26 cellular contexts compared by ENCODE assay signal in genomic region chr19:49459388-49459787, GRCh38. TPM values are rescaled to one million over a fixed set of nuclear protein-coding genes. Genes with fewer than 3 reads are reported as not detected.
"Had no signal": no experiment of that assay in that cellular context is flagged by ENCODE, and none has a peak within 500 bp of the region (broad histone marks: within the 10 kb centered on the region; RNA-seq: fewer than 3 reads in every experiment).

No MANE protein-coding gene starts in this region.

- H3K9me3 Mint-ChIP-seq: activated naive CD4-positive, alpha-beta T cell treated with anti-CD3 and anti-CD28 coated beads, Interleukin-2, amount 50 U/mL, for 24 hours; activated T-cell treated with anti-CD3 and anti-CD28 coated beads, Interleukin-2, amount 50 U/mL, for 24 hours; natural killer cell treated with Interleukin-12 subunit alpha and Interleukin-12 subunit beta and Interleukin-15 and Interleukin-18, amount 100 ng/mL, for 72 hours had no signal

- H3K36me3 ChIP-seq: prostate gland had no signal

- H3K4me3 ChIP-seq: body of pancreas, coronary artery, esophagus squamous epithelium, prostate gland, smooth muscle cell, tibial nerve had no signal

- ATAC-seq: body of pancreas, left ventricle myocardium superior, right cardiac atrium had no signal

- H3K9me3 ChIP-seq: body of pancreas, esophagus squamous epithelium, prostate gland, tibial nerve had no signal

- DNase-seq: activated CD4-positive, alpha-beta T cell treated with anti-CD3 and anti-CD28 coated beads, Interleukin-2, amount 50 U/mL, for 48 hours; activated CD4-positive, CD25-positive, alpha-beta regulatory T cell treated with anti-CD3 and anti-CD28 coated beads, Interleukin-2, amount 50 U/mL, for 72 hours; activated effector memory CD4-positive, alpha-beta T cell treated with anti-CD3 and anti-CD28 coated beads, Interleukin-2, amount 50 U/mL, for 16 hours; activated T-cell treated with anti-CD3 and anti-CD28 coated beads, Interleukin-2, amount 50 U/mL, for 24 hours; amniotic stem cell; body of pancreas; central memory CD4-positive, alpha-beta T cell; effector CD8-positive, alpha-beta T cell; esophagus squamous epithelium; foreskin fibroblast; hypothalamus; kidney glomerular epithelial cell; left ventricle myocardium superior; mesendoderm; right cardiac atrium; stimulated activated CD4-positive, alpha-beta T cell treated with anti-CD3 and anti-CD28 coated beads, Interleukin-4, amount 100 ng/mL, for 4 hours; stimulated activated CD8-positive, alpha-beta memory T cell treated with anti-CD3 and anti-CD28 coated beads, Interleukin-4, amount 100 ng/mL, for 48 hours; stimulated activated naive CD4-positive, alpha-beta T cell treated with Interleukin-2 at 50 U/mL for 16 hours; substantia nigra; T1000 had no signal

- H3K36me3 Mint-ChIP-seq: natural killer cell treated with Interleukin-12 subunit alpha and Interleukin-12 subunit beta and Interleukin-15 and Interleukin-18, amount 100 ng/mL, for 72 hours had no signal

- H3K4me1 ChIP-seq: prostate gland had no signal

- H3K27ac Mint-ChIP-seq: activated naive CD4-positive, alpha-beta T cell treated with anti-CD3 and anti-CD28 coated beads, Interleukin-2, amount 50 U/mL, for 24 hours; natural killer cell treated with Interleukin-12 subunit alpha and Interleukin-12 subunit beta and Interleukin-15 and Interleukin-18, amount 100 ng/mL, for 72 hours had no signal

- H3K27me3 ChIP-seq: body of pancreas, esophagus squamous epithelium, tibial nerve had no signal

- H3K4me2 ChIP-seq: smooth muscle cell had no signal

- H3K27ac ChIP-seq: body of pancreas, prostate gland had no signal

RNA-seq across cellular contexts. Expression of gene SLC17A7, which starts 18.1 kb away (rescaled TPM):
- total RNA-seq: natural killer cell treated with Interleukin-12 subunit alpha and Interleukin-12 subunit beta and Interleukin-15 and Interleukin-18, amount 100 ng/mL, for 72 hours had no signal
- polyA plus RNA-seq: smooth muscle cell had no signal
